Comparison of ENCODE assay signal across 1 cellular context in the genomic region with DNA sequence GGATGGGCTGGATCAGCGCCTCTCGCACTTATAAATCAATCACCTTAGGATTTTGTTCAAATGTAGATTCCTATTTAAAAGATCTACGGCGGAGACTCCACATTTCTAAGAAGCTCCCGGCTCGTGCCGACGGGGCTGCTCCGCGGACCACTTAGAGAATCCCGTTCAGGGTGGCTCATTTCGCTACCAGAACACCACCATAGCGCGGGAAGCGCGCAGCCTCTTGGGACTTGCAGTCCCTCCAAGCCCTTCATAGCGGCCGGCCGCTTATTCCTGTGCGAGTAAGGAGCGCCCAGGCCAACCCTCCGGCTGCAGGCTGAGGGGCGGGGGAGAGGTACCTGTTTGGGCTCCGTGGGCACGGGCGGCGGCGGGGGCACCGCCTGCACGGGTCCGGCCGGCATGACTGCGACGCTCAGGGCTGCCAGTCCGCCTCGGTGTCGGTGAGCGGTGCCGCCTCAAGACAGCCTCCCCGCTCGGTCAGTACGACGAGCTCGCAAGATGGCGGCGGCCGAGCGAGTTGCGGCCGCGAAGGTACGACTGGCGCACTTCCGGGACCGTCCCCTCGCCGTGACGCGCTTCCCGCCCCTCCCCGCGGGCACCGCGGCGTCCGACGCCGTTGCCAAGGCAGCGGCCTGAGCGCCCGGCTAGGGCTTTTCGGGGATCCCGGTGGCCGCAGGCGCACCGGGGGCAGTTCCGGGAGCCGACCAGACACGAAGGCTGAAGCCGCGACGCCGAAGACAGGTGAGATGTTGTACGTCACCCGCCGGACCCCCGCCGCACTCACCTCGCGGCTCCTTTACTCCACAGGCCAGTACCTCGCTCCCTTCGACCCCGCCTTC.
TF ChIP-seq lines count a peak whose summit lies in the region.

A gene (plus strand): TSS at position 616 of the 839 bp plus-strand sequence. CDS start 8,994 bp downstream, outside the sequence.
A gene with protein sequence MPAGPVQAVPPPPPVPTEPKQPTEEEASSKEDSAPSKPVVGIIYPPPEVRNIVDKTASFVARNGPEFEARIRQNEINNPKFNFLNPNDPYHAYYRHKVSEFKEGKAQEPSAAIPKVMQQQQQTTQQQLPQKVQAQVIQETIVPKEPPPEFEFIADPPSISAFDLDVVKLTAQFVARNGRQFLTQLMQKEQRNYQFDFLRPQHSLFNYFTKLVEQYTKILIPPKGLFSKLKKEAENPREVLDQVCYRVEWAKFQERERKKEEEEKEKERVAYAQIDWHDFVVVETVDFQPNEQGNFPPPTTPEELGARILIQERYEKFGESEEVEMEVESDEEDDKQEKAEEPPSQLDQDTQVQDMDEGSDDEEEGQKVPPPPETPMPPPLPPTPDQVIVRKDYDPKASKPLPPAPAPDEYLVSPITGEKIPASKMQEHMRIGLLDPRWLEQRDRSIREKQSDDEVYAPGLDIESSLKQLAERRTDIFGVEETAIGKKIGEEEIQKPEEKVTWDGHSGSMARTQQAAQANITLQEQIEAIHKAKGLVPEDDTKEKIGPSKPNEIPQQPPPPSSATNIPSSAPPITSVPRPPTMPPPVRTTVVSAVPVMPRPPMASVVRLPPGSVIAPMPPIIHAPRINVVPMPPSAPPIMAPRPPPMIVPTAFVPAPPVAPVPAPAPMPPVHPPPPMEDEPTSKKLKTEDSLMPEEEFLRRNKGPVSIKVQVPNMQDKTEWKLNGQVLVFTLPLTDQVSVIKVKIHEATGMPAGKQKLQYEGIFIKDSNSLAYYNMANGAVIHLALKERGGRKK (minus strand): TSS at position 503 of the 839 bp plus-strand sequence. CDS start 102 bp downstream, at position 401.

TF ChIP-seq in GM12878, 131 proteins besides CTCF, POLR2A, EP300 and RAD21 (continued from another document and continues in another):
- TF ChIP-seq TBL1XR1 (IDR thresholded peaks at IDR 0.05; ENCODE audit: low read depth, low read length) (no peak; the same call in 1 of the 2 replicates), CHD1 (IDR thresholded peaks at IDR 0.05; ENCODE audit: low read depth, low read length) (0 out of 2 replicates have a peak, but pooled peaks have one; percentile 61), MYC (IDR thresholded peaks at IDR 0.05; ENCODE audit: insufficient read depth, insufficient read length, insufficient replicate concordance, low read length, severe bottlenecking) (peak; percentile 62), RCOR1 (conservative IDR thresholded peaks at IDR 0.05; ENCODE audit: low read depth, low read length) (no peak), SUPT20H (IDR thresholded peaks at IDR 0.05; ENCODE audit: borderline replicate concordance, control insufficient read depth, low read depth, low read length) (no peak), RB1 (IDR thresholded peaks at IDR 0.05; ENCODE audit: borderline replicate concordance) (peak; percentile 86; the same call in 1 of the 2 replicates), ZSCAN29 (IDR thresholded peaks at IDR 0.05) (no peak), GATAD2B (conservative IDR thresholded peaks at IDR 0.05; ENCODE audit: low read depth) (peak; percentile 88), EGR1 (IDR thresholded peaks at IDR 0.05; ENCODE audit: borderline replicate concordance in 1 of 2, low read depth in 2 of 2, low read length in 2 of 2) (no peak), EED (IDR thresholded peaks at IDR 0.05; ENCODE audit: low read depth) (no peak), EZH2 (IDR thresholded peaks at IDR 0.05; ENCODE audit: borderline replicate concordance, control insufficient read depth, low read depth, low read length) (no peak), ZNF622 (IDR thresholded peaks at IDR 0.05) (no peak), SIN3A (IDR thresholded peaks at IDR 0.05; ENCODE audit: low read depth, low read length) (peak; percentile 92), BACH1 (IDR thresholded peaks at IDR 0.05; ENCODE audit: borderline replicate concordance) (peak; percentile 92), NR2C2 (IDR thresholded peaks at IDR 0.05; ENCODE audit: borderline replicate concordance, control insufficient read depth, insufficient read length, low read depth) (no peak), POLR2AphosphoS2 (IDR thresholded peaks at IDR 0.05; ENCODE audit: low read depth, low read length) (peak; percentile 93), POLR2AphosphoS5 (IDR thresholded peaks at IDR 0.05; ENCODE audit: low read length) (peak; percentile 97), JUNB (IDR thresholded peaks at IDR 0.05) (peak; percentile 61), BMI1 (IDR thresholded peaks at IDR 0.05; ENCODE audit: borderline replicate concordance) (peak; percentile 94), KDM1A (IDR thresholded peaks at IDR 0.05; ENCODE audit: borderline replicate concordance) (no peak), SREBF2 (IDR thresholded peaks at IDR 0.05; ENCODE audit: low read length) (no peak), ZNF217 (IDR thresholded peaks at IDR 0.05) (no peak), SMC3 (IDR thresholded peaks at IDR 0.05; ENCODE audit: borderline replicate concordance, low read length) (no peak), ZNF384 (IDR thresholded peaks at IDR 0.05; ENCODE audit: borderline replicate concordance, low read depth, low read length) (no peak), HDAC6 (IDR thresholded peaks at IDR 0.05; ENCODE audit: unreplicated experiment) (peak; percentile 57), RAD51 (IDR thresholded peaks at IDR 0.05) (no peak), ESRRA (IDR thresholded peaks at IDR 0.05; ENCODE audit: low read length) (no peak), NR2F1 (conservative IDR thresholded peaks at IDR 0.05) (peak; percentile 73), BHLHE40 (IDR thresholded peaks at IDR 0.05; ENCODE audit: borderline replicate concordance in 1 of 2, low read depth in 2 of 2, low read length in 1 of 2) (peak; percentile 67 to 73), TCF3 (IDR thresholded peaks at IDR 0.05; ENCODE audit: borderline replicate concordance, insufficient read depth, low read depth, low read length) (peak; percentile 71), TAF1 (IDR thresholded peaks at IDR 0.05; ENCODE audit: borderline replicate concordance, low read depth, low read length) (peak; percentile 66; the same call in 1 of the 2 replicates), MXI1 (IDR thresholded peaks at IDR 0.05; ENCODE audit: low read depth, low read length) (peak; percentile 96)
- TF ChIP-seq, protein P1, sequence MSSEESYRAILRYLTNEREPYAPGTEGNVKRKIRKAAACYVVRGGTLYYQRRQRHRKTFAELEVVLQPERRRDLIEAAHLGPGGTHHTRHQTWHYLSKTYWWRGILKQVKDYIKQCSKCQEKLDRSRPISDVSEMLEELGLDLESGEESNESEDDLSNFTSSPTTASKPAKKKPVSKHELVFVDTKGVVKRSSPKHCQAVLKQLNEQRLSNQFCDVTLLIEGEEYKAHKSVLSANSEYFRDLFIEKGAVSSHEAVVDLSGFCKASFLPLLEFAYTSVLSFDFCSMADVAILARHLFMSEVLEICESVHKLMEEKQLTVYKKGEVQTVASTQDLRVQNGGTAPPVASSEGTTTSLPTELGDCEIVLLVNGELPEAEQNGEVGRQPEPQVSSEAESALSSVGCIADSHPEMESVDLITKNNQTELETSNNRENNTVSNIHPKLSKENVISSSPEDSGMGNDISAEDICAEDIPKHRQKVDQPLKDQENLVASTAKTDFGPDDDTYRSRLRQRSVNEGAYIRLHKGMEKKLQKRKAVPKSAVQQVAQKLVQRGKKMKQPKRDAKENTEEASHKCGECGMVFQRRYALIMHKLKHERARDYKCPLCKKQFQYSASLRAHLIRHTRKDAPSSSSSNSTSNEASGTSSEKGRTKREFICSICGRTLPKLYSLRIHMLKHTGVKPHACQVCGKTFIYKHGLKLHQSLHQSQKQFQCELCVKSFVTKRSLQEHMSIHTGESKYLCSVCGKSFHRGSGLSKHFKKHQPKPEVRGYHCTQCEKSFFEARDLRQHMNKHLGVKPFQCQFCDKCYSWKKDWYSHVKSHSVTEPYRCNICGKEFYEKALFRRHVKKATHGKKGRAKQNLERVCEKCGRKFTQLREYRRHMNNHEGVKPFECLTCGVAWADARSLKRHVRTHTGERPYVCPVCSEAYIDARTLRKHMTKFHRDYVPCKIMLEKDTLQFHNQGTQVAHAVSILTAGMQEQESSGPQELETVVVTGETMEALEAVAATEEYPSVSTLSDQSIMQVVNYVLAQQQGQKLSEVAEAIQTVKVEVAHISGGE (CRISPR knock-in tag; IDR thresholded peaks at IDR 0.05) = peak; percentile 47
- TF ChIP-seq, protein P2, sequence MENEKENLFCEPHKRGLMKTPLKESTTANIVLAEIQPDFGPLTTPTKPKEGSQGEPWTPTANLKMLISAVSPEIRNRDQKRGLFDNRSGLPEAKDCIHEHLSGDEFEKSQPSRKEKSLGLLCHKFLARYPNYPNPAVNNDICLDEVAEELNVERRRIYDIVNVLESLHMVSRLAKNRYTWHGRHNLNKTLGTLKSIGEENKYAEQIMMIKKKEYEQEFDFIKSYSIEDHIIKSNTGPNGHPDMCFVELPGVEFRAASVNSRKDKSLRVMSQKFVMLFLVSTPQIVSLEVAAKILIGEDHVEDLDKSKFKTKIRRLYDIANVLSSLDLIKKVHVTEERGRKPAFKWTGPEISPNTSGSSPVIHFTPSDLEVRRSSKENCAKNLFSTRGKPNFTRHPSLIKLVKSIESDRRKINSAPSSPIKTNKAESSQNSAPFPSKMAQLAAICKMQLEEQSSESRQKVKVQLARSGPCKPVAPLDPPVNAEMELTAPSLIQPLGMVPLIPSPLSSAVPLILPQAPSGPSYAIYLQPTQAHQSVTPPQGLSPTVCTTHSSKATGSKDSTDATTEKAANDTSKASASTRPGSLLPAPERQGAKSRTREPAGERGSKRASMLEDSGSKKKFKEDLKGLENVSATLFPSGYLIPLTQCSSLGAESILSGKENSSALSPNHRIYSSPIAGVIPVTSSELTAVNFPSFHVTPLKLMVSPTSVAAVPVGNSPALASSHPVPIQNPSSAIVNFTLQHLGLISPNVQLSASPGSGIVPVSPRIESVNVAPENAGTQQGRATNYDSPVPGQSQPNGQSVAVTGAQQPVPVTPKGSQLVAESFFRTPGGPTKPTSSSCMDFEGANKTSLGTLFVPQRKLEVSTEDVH (IDR thresholded peaks at IDR 0.05; ENCODE audit: low read depth, partially characterized antibody) = no peak
- TF ChIP-seq, protein P3, sequence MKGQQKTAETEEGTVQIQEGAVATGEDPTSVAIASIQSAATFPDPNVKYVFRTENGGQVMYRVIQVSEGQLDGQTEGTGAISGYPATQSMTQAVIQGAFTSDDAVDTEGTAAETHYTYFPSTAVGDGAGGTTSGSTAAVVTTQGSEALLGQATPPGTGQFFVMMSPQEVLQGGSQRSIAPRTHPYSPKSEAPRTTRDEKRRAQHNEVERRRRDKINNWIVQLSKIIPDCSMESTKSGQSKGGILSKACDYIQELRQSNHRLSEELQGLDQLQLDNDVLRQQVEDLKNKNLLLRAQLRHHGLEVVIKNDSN (IDR thresholded peaks at IDR 0.05; ENCODE audit: borderline replicate concordance, extremely low read length, insufficient read depth, low read depth, low read length) = no peak
- TF ChIP-seq, protein P4, sequence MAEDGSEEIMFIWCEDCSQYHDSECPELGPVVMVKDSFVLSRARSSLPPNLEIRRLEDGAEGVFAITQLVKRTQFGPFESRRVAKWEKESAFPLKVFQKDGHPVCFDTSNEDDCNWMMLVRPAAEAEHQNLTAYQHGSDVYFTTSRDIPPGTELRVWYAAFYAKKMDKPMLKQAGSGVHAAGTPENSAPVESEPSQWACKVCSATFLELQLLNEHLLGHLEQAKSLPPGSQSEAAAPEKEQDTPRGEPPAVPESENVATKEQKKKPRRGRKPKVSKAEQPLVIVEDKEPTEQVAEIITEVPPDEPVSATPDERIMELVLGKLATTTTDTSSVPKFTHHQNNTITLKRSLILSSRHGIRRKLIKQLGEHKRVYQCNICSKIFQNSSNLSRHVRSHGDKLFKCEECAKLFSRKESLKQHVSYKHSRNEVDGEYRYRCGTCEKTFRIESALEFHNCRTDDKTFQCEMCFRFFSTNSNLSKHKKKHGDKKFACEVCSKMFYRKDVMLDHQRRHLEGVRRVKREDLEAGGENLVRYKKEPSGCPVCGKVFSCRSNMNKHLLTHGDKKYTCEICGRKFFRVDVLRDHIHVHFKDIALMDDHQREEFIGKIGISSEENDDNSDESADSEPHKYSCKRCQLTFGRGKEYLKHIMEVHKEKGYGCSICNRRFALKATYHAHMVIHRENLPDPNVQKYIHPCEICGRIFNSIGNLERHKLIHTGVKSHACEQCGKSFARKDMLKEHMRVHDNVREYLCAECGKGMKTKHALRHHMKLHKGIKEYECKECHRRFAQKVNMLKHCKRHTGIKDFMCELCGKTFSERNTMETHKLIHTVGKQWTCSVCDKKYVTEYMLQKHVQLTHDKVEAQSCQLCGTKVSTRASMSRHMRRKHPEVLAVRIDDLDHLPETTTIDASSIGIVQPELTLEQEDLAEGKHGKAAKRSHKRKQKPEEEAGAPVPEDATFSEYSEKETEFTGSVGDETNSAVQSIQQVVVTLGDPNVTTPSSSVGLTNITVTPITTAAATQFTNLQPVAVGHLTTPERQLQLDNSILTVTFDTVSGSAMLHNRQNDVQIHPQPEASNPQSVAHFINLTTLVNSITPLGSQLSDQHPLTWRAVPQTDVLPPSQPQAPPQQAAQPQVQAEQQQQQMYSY (CRISPR knock-in tag; IDR thresholded peaks at IDR 0.05) = no peak
- TF ChIP-seq, protein P5, sequence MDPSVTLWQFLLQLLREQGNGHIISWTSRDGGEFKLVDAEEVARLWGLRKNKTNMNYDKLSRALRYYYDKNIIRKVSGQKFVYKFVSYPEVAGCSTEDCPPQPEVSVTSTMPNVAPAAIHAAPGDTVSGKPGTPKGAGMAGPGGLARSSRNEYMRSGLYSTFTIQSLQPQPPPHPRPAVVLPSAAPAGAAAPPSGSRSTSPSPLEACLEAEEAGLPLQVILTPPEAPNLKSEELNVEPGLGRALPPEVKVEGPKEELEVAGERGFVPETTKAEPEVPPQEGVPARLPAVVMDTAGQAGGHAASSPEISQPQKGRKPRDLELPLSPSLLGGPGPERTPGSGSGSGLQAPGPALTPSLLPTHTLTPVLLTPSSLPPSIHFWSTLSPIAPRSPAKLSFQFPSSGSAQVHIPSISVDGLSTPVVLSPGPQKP (IDR thresholded peaks at IDR 0.05; ENCODE audit: low read depth, low read length) = peak; percentile 58; the same call in 1 of the 2 replicates
- TF ChIP-seq, protein P6, sequence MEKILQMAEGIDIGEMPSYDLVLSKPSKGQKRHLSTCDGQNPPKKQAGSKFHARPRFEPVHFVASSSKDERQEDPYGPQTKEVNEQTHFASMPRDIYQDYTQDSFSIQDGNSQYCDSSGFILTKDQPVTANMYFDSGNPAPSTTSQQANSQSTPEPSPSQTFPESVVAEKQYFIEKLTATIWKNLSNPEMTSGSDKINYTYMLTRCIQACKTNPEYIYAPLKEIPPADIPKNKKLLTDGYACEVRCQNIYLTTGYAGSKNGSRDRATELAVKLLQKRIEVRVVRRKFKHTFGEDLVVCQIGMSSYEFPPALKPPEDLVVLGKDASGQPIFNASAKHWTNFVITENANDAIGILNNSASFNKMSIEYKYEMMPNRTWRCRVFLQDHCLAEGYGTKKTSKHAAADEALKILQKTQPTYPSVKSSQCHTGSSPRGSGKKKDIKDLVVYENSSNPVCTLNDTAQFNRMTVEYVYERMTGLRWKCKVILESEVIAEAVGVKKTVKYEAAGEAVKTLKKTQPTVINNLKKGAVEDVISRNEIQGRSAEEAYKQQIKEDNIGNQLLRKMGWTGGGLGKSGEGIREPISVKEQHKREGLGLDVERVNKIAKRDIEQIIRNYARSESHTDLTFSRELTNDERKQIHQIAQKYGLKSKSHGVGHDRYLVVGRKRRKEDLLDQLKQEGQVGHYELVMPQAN (conservative IDR thresholded peaks at IDR 0.05) = peak; percentile 98
- TF ChIP-seq, protein P7, sequence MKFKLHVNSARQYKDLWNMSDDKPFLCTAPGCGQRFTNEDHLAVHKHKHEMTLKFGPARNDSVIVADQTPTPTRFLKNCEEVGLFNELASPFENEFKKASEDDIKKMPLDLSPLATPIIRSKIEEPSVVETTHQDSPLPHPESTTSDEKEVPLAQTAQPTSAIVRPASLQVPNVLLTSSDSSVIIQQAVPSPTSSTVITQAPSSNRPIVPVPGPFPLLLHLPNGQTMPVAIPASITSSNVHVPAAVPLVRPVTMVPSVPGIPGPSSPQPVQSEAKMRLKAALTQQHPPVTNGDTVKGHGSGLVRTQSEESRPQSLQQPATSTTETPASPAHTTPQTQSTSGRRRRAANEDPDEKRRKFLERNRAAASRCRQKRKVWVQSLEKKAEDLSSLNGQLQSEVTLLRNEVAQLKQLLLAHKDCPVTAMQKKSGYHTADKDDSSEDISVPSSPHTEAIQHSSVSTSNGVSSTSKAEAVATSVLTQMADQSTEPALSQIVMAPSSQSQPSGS (IDR thresholded peaks at IDR 0.05; ENCODE audit: low read length) = no peak
